In genomic region chr1:221435510-221435909, GRCh38 we compare ENCODE assay signal across 8 cellular contexts.
A peak's percentile ranks its signal among the peaks of the same experiment; 100 is the strongest.
DNase-seq lines count a peak whose midpoint lies in the region; ATAC-seq, FAIRE-seq and TF ChIP-seq lines count a peak whose summit lies in the region.

No MANE protein-coding gene starts in this region.

- intact Hi-C loops in K562 (cut with micrococcal nuclease) = loop anchor here (1.0 to 10.0 kb wide), 4 partner anchors 173 to 761 kb away; no protein-coding TSS in a partner anchor
- intact Hi-C loops in transverse colon (cut with DNase I; ENCODE audit: low total_unique reads) = loop anchor here (2.0 to 10.0 kb wide), 2 partner anchors 561 to 621 kb away; no protein-coding TSS in a partner anchor

- TF ChIP-seq RAD21 in K562 (CRISPR knock-in tag; conservative IDR thresholded peaks at IDR 0.05 in 1 of 2, IDR thresholded peaks at IDR 0.05 in 1 of 2) = peak; percentile 87 to 91

- peak; percentile 49 for DNase-seq in AG20443 (ENCODE audit: low spot score)
- DNase-seq in NCI-H748 treated with DMSO at 0.1 percent for 48 hours (lab: John Stamatoyannopoulos, UW) = peak; percentile 48
- DNase-seq in K562 (ENCODE audit: extremely low read depth in 1 of 4, low spot score in 3 of 4) = peak; percentile 32 to 68 (median 50)
- DNase-seq in immature natural killer cell = peak; percentile 9 to 41 (median 34)
- no peak for DNase-seq in transverse colon
- DNase-seq in mucosa of gallbladder (ENCODE audit: low spot score) = no peak

- H3K36me3 ChIP-seq in K562 (ENCODE audit: control insufficient read depth, insufficient read depth, low read length) = no peaks in the 10 kb centered on the region
- no peaks in the 10 kb centered on the region for H3K36me3 ChIP-seq in transverse colon

- in situ Hi-C loops in K562 (cut with MboI) (loop anchor here (10.0 kb wide), 1 partner anchor 621 kb away; no protein-coding TSS in a partner anchor), transverse colon (cut with MboI; ENCODE audit: low pct_ligation_motif_present in 1 of 4, low pct_unique_long_range_greater_than_20kb in 1 of 4, low sequenced_read_pairs in 3 of 4) (loop anchor here in 3 of 4 donors (10.0 to 25.0 kb wide), 3 partner anchors 548 to 623 kb away; partner anchors contain the start of gene HLX (in 2 of the 3))

- no peaks in the 10 kb centered on the region for H4K20me1 ChIP-seq in K562 (replicated peaks; ENCODE audit: control insufficient read depth, insufficient read depth, low read length)

- H3K4me1 ChIP-seq in K562 (replicated peaks in 1 of 2; ENCODE audit: control insufficient read depth in 2 of 2, insufficient read depth in 2 of 2, low read length in 2 of 2) (no peaks in the 10 kb centered on the region), transverse colon (peaks cover 3 to 22% (median 7%) of the 10 kb centered on the region in 4 donors)

- no peak overlapping the region for H3K27ac Mint-ChIP-seq in immature natural killer cell

- peak; percentile 62 to 80 (median 76); a peak in 5 of 6 replicates for TF ChIP-seq CTCF in K562 (IDR thresholded peaks at IDR 0.05 in 2 of 3, conservative IDR thresholded peaks at IDR 0.05 in 1 of 3; ENCODE audit: insufficient read depth in 2 of 3, low read depth in 1 of 3, low read length in 3 of 3)
- TF ChIP-seq CTCF in transverse colon (IDR thresholded peaks at IDR 0.05) = peak; percentile 76 to 96 (median 91)

- POLR2A ChIA-PET in K562 (lab: Yijun Ruan, JAX) = no interaction called here

- peak; percentile 36 for ATAC-seq in GM18519 (IDR thresholded peaks at IDR 0.05; ENCODE audit: low FRiP score, unreplicated experiment)
- ATAC-seq in HG03159 (IDR thresholded peaks at IDR 0.05; ENCODE audit: unreplicated experiment) = peak; percentile 50
- ATAC-seq in K562 = peak; percentile 78

- peaks cover 0 to 2% (median 0%) of the 10 kb centered on the region in 3 donors for H3K27me3 Mint-ChIP-seq in immature natural killer cell (ENCODE audit: low read depth in 3 of 3)

- H3K27ac ChIP-seq in K562 (ENCODE audit: extremely low read depth, low read depth, low read length) (no peak overlapping the region), transverse colon (no peak overlapping the region)

- no TSS peak for BruUV-seq in K562 (replicated peaks; lab: Mats Ljungman, UMichigan)

- CTCF ChIA-PET in K562 (lab: Yijun Ruan, JAX; ENCODE audit: low intra/inter-chr PET ratio) = interaction anchor here (1.1 to 2.1 kb wide), 2 partner anchors 562 to 624 kb away, joined by 3 to 9 read pairs; no protein-coding TSS in a partner anchor

- H3K9me3 Mint-ChIP-seq in immature natural killer cell = no peaks in the 10 kb centered on the region

- FAIRE-seq in K562 (lab: Jason Lieb, UNC) = peak; percentile 82

- H2AFZ ChIP-seq in K562 (ENCODE audit: low read depth, low read length) = no peak overlapping the region

- no peak overlapping the region for H3K9ac ChIP-seq in K562 (ENCODE audit: insufficient read depth in 1 of 2, low read depth in 2 of 2, low read length in 2 of 2)

- peaks cover 3 to 19% of the 10 kb centered on the region in 2 donors for H3K4me1 Mint-ChIP-seq in immature natural killer cell

- TF ChIP-seq EP300 in K562 (IDR thresholded peaks at IDR 0.05; ENCODE audit: low read length) (no peak), transverse colon (IDR thresholded peaks at IDR 0.05; ENCODE audit: low read depth) (no peak)

- no peak overlapping the region for H3K4me3 Mint-ChIP-seq in immature natural killer cell

- H3K27me3 ChIP-seq in K562 (ENCODE audit: control insufficient read depth in 2 of 2, insufficient read depth in 2 of 2, low read length in 2 of 2) (no peaks in the 10 kb centered on the region), transverse colon (no peaks in the 10 kb centered on the region)

- no peak overlapping the region for H3K4me3 ChIP-seq in K562
- no peak overlapping the region for H3K4me3 ChIP-seq in transverse colon

- H3K9me3 ChIP-seq in K562 (replicated peaks; ENCODE audit: control insufficient read depth, insufficient read depth, low read depth, low read length) = no peaks in the 10 kb centered on the region
- no peaks in the 10 kb centered on the region for H3K9me3 ChIP-seq in transverse colon

- H3K36me3 Mint-ChIP-seq in immature natural killer cell = no peaks in the 10 kb centered on the region

- H3K9me1 ChIP-seq in K562 (ENCODE audit: control insufficient read depth, insufficient read depth, low read length) = no peaks in the 10 kb centered on the region

- H3K79me2 ChIP-seq in K562 (ENCODE audit: control insufficient read depth, insufficient read depth, low read length) = no peaks in the 10 kb centered on the region

- no peak overlapping the region for H3K4me2 ChIP-seq in K562 (ENCODE audit: insufficient read depth, low read length)

- TF ChIP-seq POLR2A in K562 (conservative IDR thresholded peaks at IDR 0.05) (no peak), transverse colon (IDR thresholded peaks at IDR 0.05) (no peak)

TF ChIP-seq in K562, 482 proteins besides CTCF, POLR2A, EP300 and RAD21:
- TF ChIP-seq TCF15 (CRISPR knock-in tag; IDR thresholded peaks at IDR 0.05) (no peak), ZNF41 (CRISPR knock-in tag; conservative IDR thresholded peaks at IDR 0.05) (peak; percentile 76; the same call in 1 of the 2 replicates), KAT7 (CRISPR knock-in tag; IDR thresholded peaks at IDR 0.05; ENCODE audit: borderline replicate concordance) (no peak), DEAF1 (CRISPR knock-in tag; IDR thresholded peaks at IDR 0.05) (peak; percentile 67; the same call in 1 of the 2 replicates), JUND (IDR thresholded peaks at IDR 0.05; ENCODE audit: borderline replicate concordance, low read depth, low read length) (0 out of 2 replicates have a peak, but pooled peaks have one; percentile 5), JUND (tag; IDR thresholded peaks at IDR 0.05; ENCODE audit: borderline replicate concordance, low read depth, low read length) (no peak), SMC3 (conservative IDR thresholded peaks at IDR 0.05; ENCODE audit: insufficient read depth, low read depth, low read length) (peak; percentile 84), TBL1XR1 (IDR thresholded peaks at IDR 0.05; ENCODE audit: low read length in 2 of 2) (0 out of 4 replicates have a peak, but pooled peaks of 1 of the 2 experiments have one; percentile 24)

Comparison
In these comparisons a context has a peak if more than half of its experiments do, and no peak if none do; other contexts are left out.
1. DNase-seq: peak in AG20443 (single experiment), NCI-H748 treated with DMSO at 0.1 percent for 48 hours (single experiment), K562 (4 of 4) and immature natural killer cell (3 of 3); none in transverse colon (single experiment) and mucosa of gallbladder (single experiment).
2. Peak in every context shown above with its lines, with median percentiles within 50 percentile points of each other: ATAC-seq.